ENCODE assay signal across 2 cellular contexts in genomic region chr16:25372716-25373115, GRCh38.
TF ChIP-seq lines count a peak whose summit lies in the region.

No MANE protein-coding gene starts in this region.

TF ChIP-seq in WTC11, 78 proteins besides CTCF, POLR2A, EP300 and RAD21 (continued from another document):
- TF ChIP-seq ZNF425 (CRISPR knock-in tag; conservative IDR thresholded peaks at IDR 0.05) (no peak), ETV6 (CRISPR knock-in tag; IDR thresholded peaks at IDR 0.05) (no peak), ZNF532 (CRISPR knock-in tag; IDR thresholded peaks at IDR 0.05; ENCODE audit: borderline replicate concordance) (no peak), ZNF423 (CRISPR knock-in tag; IDR thresholded peaks at IDR 0.05) (no peak)

TF ChIP-seq in neural cell, 6 proteins besides CTCF, POLR2A, EP300 and RAD21 (continued from another document):
- TF ChIP-seq REST (IDR thresholded peaks at IDR 0.05; ENCODE audit: borderline replicate concordance), result no peak
- TF ChIP-seq TAF1 (IDR thresholded peaks at IDR 0.05; ENCODE audit: low read depth), result no peak
TF ChIP-seq in neural cell: peak in this region for 0.
